8 cellular contexts compared by ENCODE assay signal in genomic region chr15:60399246-60399915, GRCh38. TPM values are rescaled to one million over a fixed set of nuclear protein-coding genes. Genes with fewer than 3 reads are reported as not detected.
DNase-seq lines count a peak whose midpoint lies in the region; ATAC-seq and TF ChIP-seq lines count a peak whose summit lies in the region.

No MANE protein-coding gene starts in this region.

- peak overlapping the region; percentile 98 for H3K27ac Mint-ChIP-seq in central memory CD8-positive, alpha-beta T cell (ENCODE audit: low read depth)
- H3K27ac Mint-ChIP-seq in naive thymus-derived CD4-positive, alpha-beta T cell, result peak overlapping the region; percentile 87 to 98 (median 95)

- peaks cover 33% of the 10 kb centered on the region for H3K4me1 Mint-ChIP-seq in central memory CD8-positive, alpha-beta T cell
- H3K4me1 Mint-ChIP-seq in naive thymus-derived CD4-positive, alpha-beta T cell, result peaks cover 10 to 53% (median 29%) of the 10 kb centered on the region in 7 donors

- no peaks in the 10 kb centered on the region for H3K27me3 Mint-ChIP-seq in central memory CD8-positive, alpha-beta T cell
- peaks cover 0 to 16% (median 0%) of the 10 kb centered on the region in 5 donors for H3K27me3 Mint-ChIP-seq in naive thymus-derived CD4-positive, alpha-beta T cell

- intact Hi-C loops in A673 (cut with micrococcal nuclease; ENCODE audit: unreplicated experiment), result no loop called here
- intact Hi-C loops in naive thymus-derived CD4-positive, alpha-beta T cell (cut with micrococcal nuclease), result loop anchor here (1.0 to 5.0 kb wide), 7 partner anchors 9 to 1412 kb away; partner anchors contain the start of gene RNF111 (in 1 of the 2)

- POLR2A ChIA-PET in A673 (lab: Charles Lee; ENCODE audit: low non-redundant PET), result no interaction called here
- POLR2A ChIA-PET in naive thymus-derived CD4-positive, alpha-beta T cell (lab: Charles Lee), result interaction anchor here (0.6 to 2.3 kb wide), 7 partner anchors 10 to 80 kb away, joined by 3 to 17 read pairs (median 5); no protein-coding TSS in a partner anchor

- H3K27me3 ChIP-seq in A673 (replicated peaks; ENCODE audit: insufficient read depth, low read depth, low read length, poor library complexity) (no peaks in the 10 kb centered on the region), HUES6 (ENCODE audit: control insufficient read depth, insufficient read depth, low read length) (no peaks in the 10 kb centered on the region)
- H3K27me3 ChIP-seq in naive thymus-derived CD4-positive, alpha-beta T cell (ENCODE audit: control insufficient read depth in 2 of 2, insufficient read depth in 2 of 2, low read length in 2 of 2), result no peaks in the 10 kb centered on the region

- H3K9me3 Mint-ChIP-seq in central memory CD8-positive, alpha-beta T cell, result peaks cover 4% of the 10 kb centered on the region
- peaks cover 0 to 7% (median 0%) of the 10 kb centered on the region in 11 donors for H3K9me3 Mint-ChIP-seq in naive thymus-derived CD4-positive, alpha-beta T cell

- H3K36me3 ChIP-seq in A673 (ENCODE audit: insufficient read depth, low read length, poor library complexity, severe bottlenecking) (peaks cover 14% of the 10 kb centered on the region), HUES6 (ENCODE audit: control insufficient read depth, insufficient read depth, low read length) (peaks cover 22% of the 10 kb centered on the region; the same call in 1 of the 2 replicates)
- H3K36me3 ChIP-seq in naive thymus-derived CD4-positive, alpha-beta T cell (ENCODE audit: control insufficient read depth in 2 of 3, insufficient read depth in 3 of 3, low read length in 3 of 3), result no peaks in the 10 kb centered on the region

- no peak for TF ChIP-seq CTCF in A673 (conservative IDR thresholded peaks at IDR 0.05; ENCODE audit: low read depth, low read length)

- no peak for DNase-seq in A673 (ENCODE audit: low spot score)
- no peak for DNase-seq in central memory CD8-positive, alpha-beta T cell (ENCODE audit: low spot score in 2 of 2)
- DNase-seq in naive thymus-derived CD4-positive, alpha-beta T cell, result peak in 3 of 9 donors; percentile 4 to 23 (median 10)
- no peak for DNase-seq in NCI-H526 (lab: John Stamatoyannopoulos, UW)
- DNase-seq in NCI-H774 (lab: John Stamatoyannopoulos, UW), result no peak
- no peak for DNase-seq in dermis blood vessel endothelial cell

- H3K4me3 Mint-ChIP-seq in central memory CD8-positive, alpha-beta T cell, result peak overlapping the region; percentile 83
- H3K4me3 Mint-ChIP-seq in naive thymus-derived CD4-positive, alpha-beta T cell, result peak overlapping the region; percentile 78 to 92 (median 85)

- no peaks in the 10 kb centered on the region for H3K9me3 ChIP-seq in A673 (ENCODE audit: low read depth, low read length, poor library complexity, severe bottlenecking)
- H3K9me3 ChIP-seq in HUES6 (ENCODE audit: control insufficient read depth, insufficient read depth, low read depth, low read length), result no peaks in the 10 kb centered on the region
- no peaks in the 10 kb centered on the region for H3K9me3 ChIP-seq in naive thymus-derived CD4-positive, alpha-beta T cell (ENCODE audit: control insufficient read depth in 2 of 3, low read length in 3 of 3)

- no TSS peak for BruUV-seq in A673 (replicated peaks; lab: Mats Ljungman, UMichigan)

- H3K4me1 ChIP-seq in A673 (ENCODE audit: insufficient read depth, low read length, poor library complexity, severe bottlenecking) (peaks cover 35% of the 10 kb centered on the region), HUES6 (ENCODE audit: control insufficient read depth, insufficient read depth, low read length) (peaks cover 42% of the 10 kb centered on the region)
- peaks cover 6 to 22% of the 10 kb centered on the region in 2 donors for H3K4me1 ChIP-seq in naive thymus-derived CD4-positive, alpha-beta T cell (ENCODE audit: control insufficient read depth in 2 of 2, insufficient read depth in 2 of 2, low read length in 2 of 2)

- peak overlapping the region; percentile 94 for H3K27ac ChIP-seq in A673 (ENCODE audit: low read depth, low read length, poor library complexity, severe bottlenecking)
- no peak overlapping the region for H3K27ac ChIP-seq in HUES6 (ENCODE audit: low read depth, low read length)
- H3K27ac ChIP-seq in naive thymus-derived CD4-positive, alpha-beta T cell (ENCODE audit: low read depth, low read length), result peak overlapping the region; percentile 15

- peaks cover 25% of the 10 kb centered on the region for H3K36me3 Mint-ChIP-seq in central memory CD8-positive, alpha-beta T cell (ENCODE audit: insufficient read depth)
- H3K36me3 Mint-ChIP-seq in naive thymus-derived CD4-positive, alpha-beta T cell, result peaks cover 0 to 19% (median 0%) of the 10 kb centered on the region in 5 donors

- peak overlapping the region; percentile 89 for H3K9ac ChIP-seq in HUES6 (ENCODE audit: low read length)

- H3K4me3 ChIP-seq in A673 (ENCODE audit: low read depth, low read length, poor library complexity, severe bottlenecking) (no peak overlapping the region), HUES6 (ENCODE audit: low read depth, low read length) (peak overlapping the region; percentile 76)
- H3K4me3 ChIP-seq in naive thymus-derived CD4-positive, alpha-beta T cell (ENCODE audit: low read length), result peak overlapping the region; percentile 72

- no peak for ATAC-seq in central memory CD8-positive, alpha-beta T cell (replicated peaks; ENCODE audit: extremely low read depth, poor library complexity, severe bottlenecking)
- ATAC-seq in naive thymus-derived CD4-positive, alpha-beta T cell, result no peak
- no peak for ATAC-seq in HG03175 (IDR thresholded peaks at IDR 0.05; ENCODE audit: unreplicated experiment)

- CTCF ChIA-PET in A673 (lab: Charles Lee), result no interaction called here
- CTCF ChIA-PET in naive thymus-derived CD4-positive, alpha-beta T cell (lab: Charles Lee), result interaction anchor here (1.2 kb wide), 1 partner anchor 10 kb away, joined by 4 read pairs; no protein-coding TSS in a partner anchor

RNA-seq across cellular contexts. Expression of gene ANXA2, which starts 1.6 kb away (rescaled TPM):
- total RNA-seq in A673 (2021) (880 and 1,038 TPM in 2 replicates), dermis blood vessel endothelial cell (3,547 and 3,999 TPM in 2 replicates)
- total RNA-seq in naive thymus-derived CD4-positive, alpha-beta T cell, result 100 to 1,000 TPM in 2 of 5 experiments, 10 to 100 TPM in 3; 28.8 to 377 (median 42.4) TPM
- 10 to 100 TPM; 25.5 to 36.6 TPM for polyA plus RNA-seq in naive thymus-derived CD4-positive, alpha-beta T cell
